ENCODE assay signal across 21 cellular contexts in genomic region chr2:8170954-8171353, GRCh38.
"Had no signal": no experiment of that assay in that cellular context is flagged by ENCODE, and none has a peak within 500 bp of the region (broad histone marks: within the 10 kb centered on the region; RNA-seq: fewer than 3 reads in every experiment).

No MANE protein-coding gene starts in this region.

- H3K4me3 Mint-ChIP-seq: activated naive CD4-positive, alpha-beta T cell treated with anti-CD3 and anti-CD28 coated beads, Interleukin-2, amount 50 U/mL, for 24 hours; brain; immature natural killer cell; naive thymus-derived CD8-positive, alpha-beta T cell; WTC11 had no signal

- H3K4me3 ChIP-seq: sigmoid colon, spleen, thoracic aorta, upper lobe of left lung had no signal

- H3K27ac Mint-ChIP-seq: activated naive CD4-positive, alpha-beta T cell treated with anti-CD3 and anti-CD28 coated beads, Interleukin-2, amount 50 U/mL, for 24 hours; naive thymus-derived CD8-positive, alpha-beta T cell; WTC11 had no signal

- H3K4me1 ChIP-seq: upper lobe of left lung had no signal

- H3K9me3 ChIP-seq: sigmoid colon, thoracic aorta, upper lobe of left lung had no signal

- H3K36me3 ChIP-seq: sigmoid colon, spleen, thoracic aorta, upper lobe of left lung had no signal

- H3K27me3 Mint-ChIP-seq: activated naive CD4-positive, alpha-beta T cell treated with anti-CD3 and anti-CD28 coated beads, Interleukin-2, amount 50 U/mL, for 24 hours; brain had no signal

- H3K27me3 ChIP-seq: sigmoid colon, spleen, upper lobe of left lung had no signal

- H3K27ac ChIP-seq: spleen, upper lobe of left lung had no signal

- DNase-seq: activated gamma-delta T cell treated with Interleukin-2 at 50 U/mL for 16 hours; activated T-cell treated with anti-CD3 and anti-CD28 coated beads, Interleukin-2, amount 50 U/mL, for 1 hour; anterior cingulate cortex; caudate nucleus; effector CD8-positive, alpha-beta T cell; foreskin melanocyte; immature natural killer cell; naive thymus-derived CD8-positive, alpha-beta T cell; retina; sigmoid colon; spleen; stimulated activated CD4-positive, alpha-beta T cell treated with anti-CD3 and anti-CD28 coated beads, Interleukin-4, amount 100 ng/mL, for 1 hour; stimulated activated naive CD4-positive, alpha-beta T cell treated with Interleukin-2 at 50 U/mL for 16 hours; T1000; upper lobe of left lung had no signal

- ATAC-seq: esophagus mucosa; left lobe of liver; naive thymus-derived CD8-positive, alpha-beta T cell; WTC11 had no signal

- H3K36me3 Mint-ChIP-seq: brain, WTC11 had no signal
